ENCODE assay signal across 12 cellular contexts in genomic region chr2:23594079-23594494, GRCh38.
A peak's percentile ranks its signal among the peaks of the same experiment; 100 is the strongest.
DNase-seq lines count a peak whose midpoint lies in the region; ATAC-seq and TF ChIP-seq lines count a peak whose summit lies in the region.
"Had no signal": no experiment of that assay in that cellular context is flagged by ENCODE, and none has a peak within 500 bp of the region (broad histone marks: within the 10 kb centered on the region; RNA-seq: fewer than 3 reads in every experiment).

No MANE protein-coding gene starts in this region.

- H3K27ac Mint-ChIP-seq in natural killer cell treated with Interleukin-12 subunit alpha and Interleukin-12 subunit beta and Interleukin-15 and Interleukin-18, amount 100 ng/mL, for 72 hours = no peak overlapping the region
- H3K27ac Mint-ChIP-seq in natural killer cell = no peak overlapping the region

- no peaks in the 10 kb centered on the region for H3K9me3 ChIP-seq in RWPE2 (ENCODE audit: severe bottlenecking)

- H3K4me3 ChIP-seq in RWPE2 (ENCODE audit: severe bottlenecking) = no peak overlapping the region

- no peak overlapping the region for H3K27ac ChIP-seq in RWPE2 (ENCODE audit: poor library complexity, severe bottlenecking)

- no peak for ATAC-seq in natural killer cell treated with Interleukin-12 subunit alpha and Interleukin-12 subunit beta and Interleukin-15 and Interleukin-18, amount 100 ng/mL, for 72 hours
- ATAC-seq in natural killer cell (no peak), RWPE2 (ENCODE audit: low read depth) (no peak), GM19455 (IDR thresholded peaks at IDR 0.05; ENCODE audit: unreplicated experiment) (no peak), GM21576 (IDR thresholded peaks at IDR 0.05; ENCODE audit: unreplicated experiment) (no peak)
- ATAC-seq: left lobe of liver had no signal

- H3K4me1 Mint-ChIP-seq in natural killer cell treated with Interleukin-12 subunit alpha and Interleukin-12 subunit beta and Interleukin-15 and Interleukin-18, amount 100 ng/mL, for 72 hours (ENCODE audit: low read depth in 2 of 2) = no peaks in the 10 kb centered on the region
- H3K4me1 Mint-ChIP-seq in natural killer cell = no peaks in the 10 kb centered on the region

- H3K4me3 Mint-ChIP-seq in natural killer cell treated with Interleukin-12 subunit alpha and Interleukin-12 subunit beta and Interleukin-15 and Interleukin-18, amount 100 ng/mL, for 72 hours = no peak overlapping the region
- H3K4me3 Mint-ChIP-seq in natural killer cell = no peak overlapping the region

- no peaks in the 10 kb centered on the region for H3K9me3 Mint-ChIP-seq in natural killer cell treated with Interleukin-12 subunit alpha and Interleukin-12 subunit beta and Interleukin-15 and Interleukin-18, amount 100 ng/mL, for 72 hours
- H3K9me3 Mint-ChIP-seq in natural killer cell = no peaks in the 10 kb centered on the region

- H3K36me3 ChIP-seq in RWPE2 (ENCODE audit: low read depth) = no peaks in the 10 kb centered on the region

- intact Hi-C loops in natural killer cell (cut with micrococcal nuclease) = no loop called here

- no peak for TF ChIP-seq CTCF in natural killer cell (IDR thresholded peaks at IDR 0.05)
- TF ChIP-seq CTCF in RWPE2 (IDR thresholded peaks at IDR 0.05; ENCODE audit: poor library complexity, severe bottlenecking) = no peak

- H3K27me3 Mint-ChIP-seq in natural killer cell treated with Interleukin-12 subunit alpha and Interleukin-12 subunit beta and Interleukin-15 and Interleukin-18, amount 100 ng/mL, for 72 hours = peaks cover 0 to 3% of the 10 kb centered on the region in 2 donors
- peaks cover 0 to 10% of the 10 kb centered on the region in 2 donors for H3K27me3 Mint-ChIP-seq in natural killer cell (ENCODE audit: low read depth in 2 of 2)

- H3K27me3 ChIP-seq in RWPE2 (ENCODE audit: insufficient read depth, poor library complexity, severe bottlenecking) = no peaks in the 10 kb centered on the region

- H3K4me1 ChIP-seq in RWPE2 (ENCODE audit: insufficient read depth, poor library complexity, severe bottlenecking) = no peaks in the 10 kb centered on the region

- no peaks in the 10 kb centered on the region for H3K36me3 Mint-ChIP-seq in natural killer cell treated with Interleukin-12 subunit alpha and Interleukin-12 subunit beta and Interleukin-15 and Interleukin-18, amount 100 ng/mL, for 72 hours
- H3K36me3 Mint-ChIP-seq in natural killer cell = no peaks in the 10 kb centered on the region

- peak; percentile 57 for DNase-seq in natural killer cell treated with Interleukin-12 subunit alpha and Interleukin-12 subunit beta and Interleukin-15 and Interleukin-18, amount 100 ng/mL, for 72 hours (ENCODE audit: low spot score)
- DNase-seq in natural killer cell (no peak), RWPE2 (ENCODE audit: low spot score) (peak; percentile 23), mesenteric fat pad (ENCODE audit: low spot score) (peak; percentile 75), NOMO-1 (lab: John Stamatoyannopoulos, UW; ENCODE audit: unreplicated experiment in 2 of 2) (no peak), T-helper 9 cell (no peak)
- DNase-seq: activated CD4-positive, alpha-beta T cell treated with anti-CD3 and anti-CD28 coated beads for 4 hours; cerebellar nuclear complex; stimulated activated CD4-positive, alpha-beta T cell treated with anti-CD3 and anti-CD28 coated beads, Interleukin-4, amount 100 ng/mL, for 4 hours had no signal

Comparison
In these comparisons a context has a peak if more than half of its experiments do, and no peak if none do; other contexts are left out.
1. DNase-seq: peak in natural killer cell treated with Interleukin-12 subunit alpha and Interleukin-12 subunit beta and Interleukin-15 and Interleukin-18, amount 100 ng/mL, for 72 hours (single experiment), RWPE2 (single experiment) and mesenteric fat pad (single experiment); none in natural killer cell (single experiment), NOMO-1 (0 of 2) and T-helper 9 cell (single experiment).